ENCODE assay signal across 27 cellular contexts in genomic region chr13:29103036-29103800, GRCh38.
"Had no signal": no experiment of that assay in that cellular context is flagged by ENCODE, and none has a peak within 500 bp of the region (broad histone marks: within the 10 kb centered on the region; RNA-seq: fewer than 3 reads in every experiment).

No MANE protein-coding gene starts in this region.

- DNase-seq: activated B cell treated with CpG ODN at 0.5 μM for 24 hours; activated CD4-positive, alpha-beta memory T cell treated with anti-CD3 and anti-CD28 coated beads for 36 hours; activated CD4-positive, alpha-beta T cell treated with anti-CD3 and anti-CD28 coated beads, Interleukin-2, amount 10 ng/mL, durations not matched to agents 24 days and 14 days; activated CD4-positive, alpha-beta T cell treated with anti-CD3 and anti-CD28 coated beads, Interleukin-2, amount 50 U/mL, for 1 hour; activated CD4-positive, alpha-beta T cell treated with anti-CD3 and anti-CD28 coated beads, Interleukin-2, amount 50 U/mL, for 4 hours; activated CD4-positive, CD25-positive, alpha-beta regulatory T cell treated with anti-CD3 and anti-CD28 coated beads, Interleukin-2, amount 50 U/mL, for 72 hours; activated CD8-positive, alpha-beta memory T cell treated with anti-CD3 and anti-CD28 coated beads, Interleukin-2, amount 50 U/mL, for 4 hours; activated CD8-positive, alpha-beta T cell treated with anti-CD3 and anti-CD28 coated beads for 36 hours; activated effector memory CD4-positive, alpha-beta T cell treated with Interleukin-2 at 50 U/mL for 16 hours; activated gamma-delta T cell; activated naive CD4-positive, alpha-beta T cell treated with anti-CD3 and anti-CD28 coated beads, Interleukin-2, amount 10 ng/mL, durations not matched to agents 7 days and 5 days; activated naive CD4-positive, alpha-beta T cell treated with Interleukin-2 at 50 U/mL for 16 hours; activated naive CD8-positive, alpha-beta T cell treated with anti-CD3 and anti-CD28 coated beads, Interleukin-2, amount 10 ng/mL, durations not matched to agents 7 days and 5 days; activated naive CD8-positive, alpha-beta T cell treated with anti-CD3 and anti-CD28 coated beads, Interleukin-2, amount 50 U/mL, for 24 hours; activated T-cell treated with anti-CD3 and anti-CD28 coated beads for 4 hours; activated T-cell treated with anti-CD3 and anti-CD28 coated beads, Interleukin-2, amount 50 U/mL, for 1 hour; activated T-cell treated with anti-CD3 and anti-CD28 coated beads, Interleukin-2, amount 50 U/mL, for 4 hours; activated T-cell treated with anti-CD3 and anti-CD28 coated beads, Interleukin-2, amount 50 U/mL, for 72 hours; amniotic stem cell; aorta; body of pancreas; brain microvascular endothelial cell; central memory CD4-positive, alpha-beta T cell; T-helper 1 cell; T-helper 2 cell; T-helper 9 cell had no signal

- H3K4me3 ChIP-seq: body of pancreas, breast epithelium had no signal

- ATAC-seq: activated CD8-positive, alpha-beta T cell treated with anti-CD3 and anti-CD28 coated beads for 36 hours; activated naive CD8-positive, alpha-beta T cell treated with anti-CD3 and anti-CD28 coated beads, Interleukin-2, amount 50 U/mL, for 24 hours; activated T-cell treated with anti-CD3 and anti-CD28 coated beads, Interleukin-2, amount 50 U/mL, for 4 hours; body of pancreas had no signal
